In genomic region chr20:53839423-53840176, GRCh38 we compare ENCODE assay signal across 8 cellular contexts.
DNase-seq lines count a peak whose midpoint lies in the region; ATAC-seq, FAIRE-seq and TF ChIP-seq lines count a peak whose summit lies in the region.

No MANE protein-coding gene starts in this region.

- no peak overlapping the region for H3K9ac ChIP-seq in kidney (ENCODE audit: low read length in 2 of 2)

- H3K9me3 Mint-ChIP-seq in CD4-positive, alpha-beta T cell = peaks cover 2% of the 10 kb centered on the region

- no peak overlapping the region for H3K4me3 ChIP-seq in kidney (ENCODE audit: low read length in 2 of 2)

- CTCF ChIA-PET in CD4-positive, alpha-beta T cell (lab: Charles Lee) = interaction anchor here (0.9 to 1.4 kb wide), 3 partner anchors 22 to 46 kb away, joined by 3 read pairs; no protein-coding TSS in a partner anchor

- peaks cover 70% of the 10 kb centered on the region for H3K4me1 Mint-ChIP-seq in CD4-positive, alpha-beta T cell (ENCODE audit: low read depth)

- H3K27me3 ChIP-seq in CD4-positive, alpha-beta T cell (ENCODE audit: control insufficient read depth, insufficient read depth, low read length) = no peaks in the 10 kb centered on the region

- H3K27ac Mint-ChIP-seq in CD4-positive, alpha-beta T cell = peak overlapping the region; percentile 87

- POLR2A ChIA-PET in CD4-positive, alpha-beta T cell (lab: Charles Lee) = interaction anchor here (0.6 to 2.8 kb wide), 8 partner anchors 9 to 197 kb away, joined by 3 to 17 read pairs (median 4); no protein-coding TSS in a partner anchor

- no peak for FAIRE-seq in kidney (lab: Jason Lieb, UNC)

- peak; percentile 43 to 67 (median 54) for DNase-seq in CD4-positive, alpha-beta T cell
- peak; percentile 68 for DNase-seq in LoVo (ENCODE audit: low spot score)
- peak; percentile 23 to 45 for DNase-seq in activated CD8-positive, alpha-beta memory T cell treated with anti-CD3 and anti-CD28 coated beads for 4 hours (ENCODE audit: low read depth in 2 of 2)
- peak; percentile 78 for DNase-seq in kidney
- DNase-seq in D341Med (ENCODE audit: low spot score) = no peak
- no peak for DNase-seq in DMS53 treated with DMSO at 0.1 percent for 48 hours (lab: John Stamatoyannopoulos, UW; ENCODE audit: unreplicated experiment)

- H3K27ac ChIP-seq in CD4-positive, alpha-beta T cell (ENCODE audit: low read depth, low read length) = peak overlapping the region; percentile 51
- no peak overlapping the region for H3K27ac ChIP-seq in kidney (ENCODE audit: low read depth in 2 of 2, low read length in 2 of 2)

- ATAC-seq in CD4-positive, alpha-beta T cell (ENCODE audit: poor library complexity) = peak; percentile 73
- peak; percentile 78 for ATAC-seq in GM21529 (IDR thresholded peaks at IDR 0.05; ENCODE audit: unreplicated experiment)
- no peak for ATAC-seq in HG03039 (IDR thresholded peaks at IDR 0.05; ENCODE audit: unreplicated experiment)

- peak overlapping the region; percentile 70 for H3K4me3 Mint-ChIP-seq in CD4-positive, alpha-beta T cell

- H3K27me3 Mint-ChIP-seq in CD4-positive, alpha-beta T cell = no peaks in the 10 kb centered on the region

- no peaks in the 10 kb centered on the region for H3K9me3 ChIP-seq in CD4-positive, alpha-beta T cell (ENCODE audit: control insufficient read depth, low read length)
- H3K9me3 ChIP-seq in kidney (ENCODE audit: control insufficient read depth in 1 of 2, low read length in 2 of 2) = no peaks in the 10 kb centered on the region

- H3K4me1 ChIP-seq in kidney (ENCODE audit: control insufficient read depth in 1 of 2, insufficient read depth in 1 of 2, low read depth in 1 of 2, low read length in 2 of 2) = peaks cover 0 to 2% of the 10 kb centered on the region in 2 donors

- peaks cover 4% of the 10 kb centered on the region for H3K36me3 Mint-ChIP-seq in CD4-positive, alpha-beta T cell (ENCODE audit: low read depth)

- H3K36me3 ChIP-seq in kidney (ENCODE audit: control insufficient read depth in 1 of 2, insufficient read depth in 2 of 2, low read length in 2 of 2) = no peaks in the 10 kb centered on the region

- no peak for TF ChIP-seq CTCF in CD4-positive, alpha-beta T cell (IDR thresholded peaks at IDR 0.05)
- no peak for TF ChIP-seq CTCF in kidney (IDR thresholded peaks at IDR 0.05; ENCODE audit: borderline replicate concordance, extremely low read depth, insufficient read depth)

- intact Hi-C loops in CD4-positive, alpha-beta T cell (cut with DNase I, micrococcal nuclease) = loop anchor here in 1 of 2 experiments (5.0 to 10.0 kb wide), 3 partner anchors 55 to 87 kb away; no protein-coding TSS in a partner anchor
- intact Hi-C loops in kidney (cut with DNase I) = no loop called here

Comparison
In these comparisons a context has a peak if more than half of its experiments do, and no peak if none do; other contexts are left out.
1. DNase-seq: peak in CD4-positive, alpha-beta T cell (10 of 10), LoVo (single experiment), activated CD8-positive, alpha-beta memory T cell treated with anti-CD3 and anti-CD28 coated beads for 4 hours (2 of 2) and kidney (single experiment); none in D341Med (single experiment) and DMS53 treated with DMSO at 0.1 percent for 48 hours (single experiment).